ENCODE assay signal across 1 cellular context in the genomic region with DNA sequence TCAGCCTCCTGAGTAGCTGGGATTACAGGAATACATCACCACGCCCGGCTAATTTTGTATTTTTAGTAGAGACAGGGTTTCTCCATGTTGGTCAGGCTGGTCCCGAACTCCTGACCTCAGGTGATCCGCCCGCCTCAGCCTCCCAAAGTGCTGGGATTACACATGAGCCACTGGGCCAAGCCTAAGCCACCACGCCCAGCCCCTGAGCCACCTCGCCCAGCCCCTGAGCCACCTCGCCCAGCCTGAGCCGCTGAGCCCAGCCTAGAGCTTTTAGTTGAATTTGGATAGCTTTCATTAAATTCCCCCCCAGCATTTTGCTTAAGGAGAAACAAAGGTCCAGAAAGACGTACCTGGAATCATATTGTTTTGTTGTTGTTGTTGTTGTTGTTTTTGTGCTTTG. TPM values are rescaled to one million over a fixed set of nuclear protein-coding genes. Genes with fewer than 3 reads are reported as not detected.
"Had no signal": no experiment of that assay in that cellular context is flagged by ENCODE, and none has a peak within 500 bp of the region (broad histone marks: within the 10 kb centered on the region; RNA-seq: fewer than 3 reads in every experiment).

No MANE protein-coding gene starts in this region.

RNA-seq across cellular contexts. Expression of a gene that starts 29.2 kb away (rescaled TPM):
- total RNA-seq: LHCN-M2 had no signal
